ENCODE assay signal across 20 cellular contexts in genomic region chr4:169051331-169051730, GRCh38.
"Had no signal": no experiment of that assay in that cellular context is flagged by ENCODE, and none has a peak within 500 bp of the region (broad histone marks: within the 10 kb centered on the region; RNA-seq: fewer than 3 reads in every experiment).

No MANE protein-coding gene starts in this region.

- H3K9me3 Mint-ChIP-seq: activated naive CD4-positive, alpha-beta T cell treated with anti-CD3 and anti-CD28 coated beads, Interleukin-2, amount 10 ng/mL, durations not matched to agents 7 days and 5 days; dendritic cell treated with granulocyte-macrophage colony-stimulating factor and Interleukin-4, amounts not matched to agents 40 ng/mL and 50 ng/mL, for 4 days; naive B cell; stimulated activated naive CD8-positive, alpha-beta T cell treated with anti-CD3 and anti-CD28 coated beads, Interleukin-15, Interleukin-2, amounts not matched to agents 100 ng/mL and 50 ng/mL, for 24 hours; type B pancreatic cell had no signal

- H3K4me3 Mint-ChIP-seq: activated naive CD4-positive, alpha-beta T cell treated with anti-CD3 and anti-CD28 coated beads, Interleukin-2, amount 10 ng/mL, durations not matched to agents 7 days and 5 days; dendritic cell treated with granulocyte-macrophage colony-stimulating factor and Interleukin-4, amounts not matched to agents 40 ng/mL and 50 ng/mL, for 4 days; naive B cell; stimulated activated naive CD8-positive, alpha-beta T cell treated with anti-CD3 and anti-CD28 coated beads, Interleukin-15, Interleukin-2, amounts not matched to agents 100 ng/mL and 50 ng/mL, for 24 hours; type B pancreatic cell had no signal

- DNase-seq: activated CD4-positive, alpha-beta T cell treated with anti-CD3 and anti-CD28 coated beads, Interleukin-2, amount 50 U/mL, for 1 hour; activated CD4-positive, CD25-positive, alpha-beta regulatory T cell treated with anti-CD3 and anti-CD28 coated beads, Interleukin-2, amount 50 U/mL, for 72 hours; activated CD8-positive, alpha-beta memory T cell treated with anti-CD3 and anti-CD28 coated beads, Interleukin-2, amount 50 U/mL, for 48 hours; activated effector memory CD4-positive, alpha-beta T cell treated with Interleukin-2 at 50 U/mL for 16 hours; activated naive CD4-positive, alpha-beta T cell treated with anti-CD3 and anti-CD28 coated beads, Interleukin-2, amount 10 ng/mL, durations not matched to agents 7 days and 5 days; activated T-cell treated with anti-CD3 and anti-CD28 coated beads, Interleukin-2, amount 50 U/mL, for 48 hours; aorta; cerebellar nuclear complex; effector CD8-positive, alpha-beta T cell; esophagus squamous epithelium; head of caudate nucleus; mucosa of descending colon; naive B cell; SW 1271; T-helper 2 cell had no signal

- H3K27ac Mint-ChIP-seq: activated naive CD4-positive, alpha-beta T cell treated with anti-CD3 and anti-CD28 coated beads, Interleukin-2, amount 10 ng/mL, durations not matched to agents 7 days and 5 days; dendritic cell treated with granulocyte-macrophage colony-stimulating factor and Interleukin-4, amounts not matched to agents 40 ng/mL and 50 ng/mL, for 4 days; stimulated activated naive CD8-positive, alpha-beta T cell treated with anti-CD3 and anti-CD28 coated beads, Interleukin-15, Interleukin-2, amounts not matched to agents 100 ng/mL and 50 ng/mL, for 24 hours; type B pancreatic cell had no signal

- H3K4me1 ChIP-seq: esophagus squamous epithelium, foreskin keratinocyte, parathyroid adenoma had no signal

- H3K36me3 Mint-ChIP-seq: activated naive CD4-positive, alpha-beta T cell treated with anti-CD3 and anti-CD28 coated beads, Interleukin-2, amount 10 ng/mL, durations not matched to agents 7 days and 5 days; naive B cell; type B pancreatic cell had no signal

- H3K27ac ChIP-seq: foreskin keratinocyte, parathyroid adenoma had no signal

- H3K4me1 Mint-ChIP-seq: activated naive CD4-positive, alpha-beta T cell treated with anti-CD3 and anti-CD28 coated beads, Interleukin-2, amount 10 ng/mL, durations not matched to agents 7 days and 5 days; naive B cell had no signal

- H3K36me3 ChIP-seq: esophagus squamous epithelium had no signal

- H3K9me3 ChIP-seq: esophagus squamous epithelium, mucosa of descending colon had no signal

- H2AFZ ChIP-seq: parathyroid adenoma had no signal

- H3K27me3 Mint-ChIP-seq: dendritic cell treated with granulocyte-macrophage colony-stimulating factor and Interleukin-4, amounts not matched to agents 40 ng/mL and 50 ng/mL, for 4 days; stimulated activated naive CD8-positive, alpha-beta T cell treated with anti-CD3 and anti-CD28 coated beads, Interleukin-15, Interleukin-2, amounts not matched to agents 100 ng/mL and 50 ng/mL, for 24 hours had no signal

- H3K79me2 ChIP-seq: parathyroid adenoma had no signal

- H3K27me3 ChIP-seq: esophagus squamous epithelium, foreskin keratinocyte had no signal

- H3K4me3 ChIP-seq: esophagus squamous epithelium, mucosa of descending colon had no signal

- ATAC-seq: foreskin keratinocyte, mucosa of descending colon had no signal
